10 cellular contexts compared by ENCODE assay signal in the genomic region with DNA sequence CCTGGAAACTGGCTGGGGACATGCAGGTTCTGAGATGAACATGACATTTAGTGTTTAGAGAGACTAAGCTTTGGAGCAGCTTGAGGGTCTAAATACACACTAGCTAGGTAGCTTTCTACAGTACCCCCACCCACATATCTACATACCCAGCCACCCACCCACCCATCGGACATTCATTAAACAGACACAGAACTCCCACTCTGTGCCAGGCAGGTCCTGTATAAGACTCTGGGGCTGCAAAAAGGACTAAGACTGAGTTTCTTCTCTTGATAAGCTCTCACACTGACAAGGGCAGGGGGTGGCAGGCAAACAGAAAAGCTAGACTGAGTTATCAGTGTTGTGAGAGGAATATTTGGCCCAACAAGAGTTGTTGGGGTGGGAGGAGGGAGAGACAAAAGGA. TPM values are rescaled to one million over a fixed set of nuclear protein-coding genes. Genes with fewer than 3 reads are reported as not detected.
DNase-seq lines count a peak whose midpoint lies in the region; ATAC-seq, FAIRE-seq and TF ChIP-seq lines count a peak whose summit lies in the region.
"Had no signal": no experiment of that assay in that cellular context is flagged by ENCODE, and none has a peak within 500 bp of the region (broad histone marks: within the 10 kb centered on the region; RNA-seq: fewer than 3 reads in every experiment).

No MANE protein-coding gene starts in this region.

- H3K9ac ChIP-seq in OCI-LY3 (ENCODE audit: low read length) (no peak overlapping the region), kidney (ENCODE audit: low read length in 2 of 2) (peak overlapping the region in 1 of 2 donors; percentile 8)
- H3K9ac ChIP-seq: SK-N-SH had no signal

- H3K79me2 ChIP-seq in OCI-LY3 (ENCODE audit: low read length): peaks cover 96% of the 10 kb centered on the region

- ATAC-seq in HG02852 (IDR thresholded peaks at IDR 0.05; ENCODE audit: unreplicated experiment): no peak

- H3K27ac ChIP-seq in OCI-LY3 (ENCODE audit: low read length) (peak overlapping the region; percentile 59; the same call in 1 of the 2 replicates), ascending aorta (peak overlapping the region; percentile 90 to 100), kidney (ENCODE audit: low read depth in 2 of 2, low read length in 2 of 2) (no peak overlapping the region), stomach (peak overlapping the region; percentile 40 to 100 (median 89))

- peaks cover 44% of the 10 kb centered on the region for H3K4me1 ChIP-seq in OCI-LY3 (ENCODE audit: low read length)
- H3K4me1 ChIP-seq in ascending aorta: peaks cover 33 to 51% of the 10 kb centered on the region in 2 donors
- peaks cover 29 to 33% of the 10 kb centered on the region in 2 donors for H3K4me1 ChIP-seq in kidney (ENCODE audit: control insufficient read depth in 1 of 2, insufficient read depth in 1 of 2, low read depth in 1 of 2, low read length in 2 of 2)
- H3K4me1 ChIP-seq in stomach: peaks cover 55 to 100% (median 75%) of the 10 kb centered on the region in 4 donors

- H4K20me1 ChIP-seq in OCI-LY3 (ENCODE audit: insufficient read depth, low read length): peaks cover 17% of the 10 kb centered on the region

- TF ChIP-seq POLR2A in stomach (IDR thresholded peaks at IDR 0.05): no peak

- no peak for TF ChIP-seq CTCF in OCI-LY3 (IDR thresholded peaks at IDR 0.05; ENCODE audit: low read depth, low read length)
- TF ChIP-seq CTCF in ascending aorta (IDR thresholded peaks at IDR 0.05): no peak
- no peak for TF ChIP-seq CTCF in kidney (IDR thresholded peaks at IDR 0.05; ENCODE audit: borderline replicate concordance, extremely low read depth, insufficient read depth)
- no peak for TF ChIP-seq CTCF in stomach (IDR thresholded peaks at IDR 0.05)

- no peak for DNase-seq in ascending aorta (ENCODE audit: low spot score in 2 of 2)
- peak; percentile 7 for DNase-seq in kidney
- no peak for DNase-seq in stomach
- no peak for DNase-seq in NCI-H82 (lab: John Stamatoyannopoulos, UW)
- DNase-seq in NCI-H2196 treated with DMSO at 0.1 percent for 48 hours (lab: John Stamatoyannopoulos, UW; ENCODE audit: unreplicated experiment): no peak
- no peak for DNase-seq in activated effector memory CD4-positive, alpha-beta T cell treated with anti-CD3 and anti-CD28 coated beads, Interleukin-2, amount 50 U/mL, for 16 hours
- DNase-seq: SK-N-SH, small intestine had no signal

- no peaks in the 10 kb centered on the region for H3K9me3 ChIP-seq in OCI-LY3 (ENCODE audit: insufficient read depth, low read length)
- no peaks in the 10 kb centered on the region for H3K9me3 ChIP-seq in ascending aorta
- no peaks in the 10 kb centered on the region for H3K9me3 ChIP-seq in kidney (ENCODE audit: control insufficient read depth in 1 of 2, low read length in 2 of 2)
- H3K9me3 ChIP-seq in stomach: no peaks in the 10 kb centered on the region
- H3K9me3 ChIP-seq: SK-N-SH had no signal

- no peak for FAIRE-seq in kidney (lab: Jason Lieb, UNC)
- FAIRE-seq: small intestine had no signal

- no peak overlapping the region for H2AFZ ChIP-seq in OCI-LY3 (ENCODE audit: low read depth, low read length)

- H3K27me3 ChIP-seq in OCI-LY3 (ENCODE audit: low read depth, low read length) (no peaks in the 10 kb centered on the region), ascending aorta (no peaks in the 10 kb centered on the region), stomach (no peaks in the 10 kb centered on the region)

- no peak overlapping the region for H3K4me3 ChIP-seq in OCI-LY3 (ENCODE audit: low read length)
- H3K4me3 ChIP-seq in ascending aorta: no peak overlapping the region
- no peak overlapping the region for H3K4me3 ChIP-seq in kidney (ENCODE audit: low read length in 2 of 2)
- no peak overlapping the region for H3K4me3 ChIP-seq in stomach

- intact Hi-C loops in ascending aorta (cut with DNase I) (no loop called here), kidney (cut with DNase I) (no loop called here), stomach (cut with DNase I; ENCODE audit: low total_unique reads) (no loop called here)

- WGBS in stomach, 5 donors: 46 to 57% (median 55%) methylated on average over 1 of the region's 1 CpG

- no peak overlapping the region for H3K4me2 ChIP-seq in OCI-LY3 (ENCODE audit: low read length)

- no peak for TF ChIP-seq EP300 in stomach (IDR thresholded peaks at IDR 0.05)

- peaks cover 2% of the 10 kb centered on the region for H3K36me3 ChIP-seq in OCI-LY3 (replicated peaks; ENCODE audit: low read depth, low read length)
- H3K36me3 ChIP-seq in ascending aorta: peaks cover 0 to 2% of the 10 kb centered on the region in 2 donors
- peaks cover 2 to 5% of the 10 kb centered on the region in 2 donors for H3K36me3 ChIP-seq in kidney (ENCODE audit: control insufficient read depth in 1 of 2, insufficient read depth in 2 of 2, low read length in 2 of 2)
- peaks cover 0 to 14% (median 5%) of the 10 kb centered on the region in 4 donors for H3K36me3 ChIP-seq in stomach

RNA-seq across cellular contexts. Expression of a gene that starts 6.7 kb away (rescaled TPM):
- total RNA-seq in ascending aorta (209 TPM), kidney (78.7 TPM), stomach (100 to 1,000 TPM in 2 of 5 donors, 10 to 100 TPM in 3; 14.6 to 164 (median 40.3) TPM)
- polyA plus RNA-seq in kidney (ENCODE audit: insufficient read depth, low read depth, low replicate concordance) (47.5 TPM), stomach (10 to 100 TPM; 36.7 to 42.8 (median 42.4) TPM)

RNA-seq across cellular contexts. Expression of a gene that starts 13.4 kb away (rescaled TPM):
- total RNA-seq in ascending aorta: 52.0 TPM
- 58.4 TPM for total RNA-seq in kidney
- polyA plus RNA-seq in kidney (ENCODE audit: insufficient read depth, low read depth, low replicate concordance): 102 TPM
- total RNA-seq in stomach: 10 to 100 TPM in 4 of 5 donors, 1 to 10 TPM in 1; 8.9 to 63.9 (median 19.8) TPM
- polyA plus RNA-seq in stomach: 10 to 100 TPM; 61.1 to 64.0 (median 62.8) TPM

RNA-seq across cellular contexts. Expression of a gene that starts 37.7 kb away (rescaled TPM):
- 41.7 TPM for total RNA-seq in ascending aorta
- total RNA-seq in kidney: 6.4 TPM
- 0.90 TPM for polyA plus RNA-seq in kidney (ENCODE audit: insufficient read depth, low read depth, low replicate concordance)
- total RNA-seq in stomach: 10 to 100 TPM in 1 of 5 donors, 1 to 10 TPM in 4; 3.5 to 19.2 (median 5.5) TPM
- polyA plus RNA-seq in stomach: 1 to 10 TPM in 2 of 3 donors, under 1 TPM in 1; 0.92 to 5.0 (median 2.0) TPM

Comparison
In these comparisons a context has a peak if more than half of its experiments do, and no peak if none do; other contexts are left out.
1. H3K27ac ChIP-seq: peak in OCI-LY3 (single experiment), ascending aorta (2 of 2) and stomach (5 of 5); none in kidney (0 of 2).